Comparison of ENCODE assay signal across 9 cellular contexts in genomic region chr4:94758141-94758699, GRCh38. TPM values are rescaled to one million over a fixed set of nuclear protein-coding genes. Genes with fewer than 3 reads are reported as not detected.
DNase-seq lines count a peak whose midpoint lies in the region; ATAC-seq and TF ChIP-seq lines count a peak whose summit lies in the region.
"Had no signal": no experiment of that assay in that cellular context is flagged by ENCODE, and none has a peak within 500 bp of the region (broad histone marks: within the 10 kb centered on the region; RNA-seq: fewer than 3 reads in every experiment).

No MANE protein-coding gene starts in this region.

- TF ChIP-seq CTCF in colonic mucosa (IDR thresholded peaks at IDR 0.05) (no peak), right lobe of liver (IDR thresholded peaks at IDR 0.05) (no peak), thoracic aorta (IDR thresholded peaks at IDR 0.05) (no peak)

- H3K36me3 ChIP-seq in MG63 (no peaks in the 10 kb centered on the region), colonic mucosa (no peaks in the 10 kb centered on the region), right lobe of liver (no peaks in the 10 kb centered on the region), thoracic aorta (no peaks in the 10 kb centered on the region)

- intact Hi-C loops in colonic mucosa (cut with DNase I) (no loop called here), right lobe of liver (cut with DNase I) (no loop called here)

- H3K27me3 ChIP-seq in MG63 (peaks cover 46% of the 10 kb centered on the region), colonic mucosa (peaks cover 28% of the 10 kb centered on the region), right lobe of liver (peaks cover 0 to 10% of the 10 kb centered on the region in 2 donors), thoracic aorta (replicated peaks; ENCODE audit: insufficient read depth) (no peaks in the 10 kb centered on the region)

- H3K27ac ChIP-seq in colonic mucosa (no peak overlapping the region), right lobe of liver (no peak overlapping the region), thoracic aorta (peak overlapping the region; percentile 49 to 73)

- no peaks in the 10 kb centered on the region for H3K4me1 ChIP-seq in colonic mucosa
- peaks cover 0 to 8% (median 2%) of the 10 kb centered on the region in 4 donors for H3K4me1 ChIP-seq in right lobe of liver
- H3K4me1 ChIP-seq in thoracic aorta (ENCODE audit: control insufficient read depth in 1 of 2, low read depth in 2 of 2), result peaks cover 0 to 26% of the 10 kb centered on the region in 2 donors

- peak; percentile 4 for DNase-seq in EL
- peak; percentile 19 for DNase-seq in MG63
- peak; percentile 21 for DNase-seq in colonic mucosa
- DNase-seq in right lobe of liver, result peak; percentile 37 to 60 (median 47)
- no peak for DNase-seq in thoracic aorta (ENCODE audit: low spot score)

- peak overlapping the region in 1 of 2 donors; percentile 25 for H3K9ac ChIP-seq in colonic mucosa (ENCODE audit: low read depth in 2 of 2, low read length in 2 of 2)

- H3K9me3 ChIP-seq in MG63, result no peaks in the 10 kb centered on the region
- no peaks in the 10 kb centered on the region for H3K9me3 ChIP-seq in colonic mucosa
- H3K9me3 ChIP-seq in right lobe of liver, result no peaks in the 10 kb centered on the region
- H3K9me3 ChIP-seq in thoracic aorta, result no peaks in the 10 kb centered on the region

- TF ChIP-seq POLR2A in right lobe of liver (IDR thresholded peaks at IDR 0.05), result no peak

- no peak overlapping the region for H3K4me3 ChIP-seq in MG63
- peak overlapping the region; percentile 28 for H3K4me3 ChIP-seq in colonic mucosa
- H3K4me3 ChIP-seq in right lobe of liver, result peak overlapping the region; percentile 28 to 54 (median 28)
- peak overlapping the region; percentile 85 for H3K4me3 ChIP-seq in thoracic aorta
- H3K4me3 ChIP-seq: K562 had no signal

- ATAC-seq in right lobe of liver (peak; percentile 61 to 67 (median 64)), thoracic aorta (ENCODE audit: insufficient number of reproducible peaks, low FRiP score, low read depth) (peak; percentile 46), HG02938 (IDR thresholded peaks at IDR 0.05; ENCODE audit: unreplicated experiment) (no peak), GM21723 (IDR thresholded peaks at IDR 0.05; ENCODE audit: unreplicated experiment) (no peak), GM18520 (IDR thresholded peaks at IDR 0.05; ENCODE audit: unreplicated experiment) (no peak)
- ATAC-seq: K562 had no signal

- WGBS in right lobe of liver (ENCODE audit: insufficient coverage, low coverage, low lambda C conversion rate, missing lambda C conversion rate), result 0% methylated on average over 1 of the region's 69 CpGs

RNA-seq across cellular contexts. Expression of gene BMPR1B, which starts 0.5 kb away (rescaled TPM):
- not detected in 2 replicates for total RNA-seq in MG63 (2014; rRNA removed; shearing (Covaris generic); ENCODE audit: low replicate concordance)
- under 1 TPM; 0.10 to 0.24 TPM for total RNA-seq in colonic mucosa
- total RNA-seq in right lobe of liver, result 1 to 10 TPM in 1 of 6 experiments, under 1 TPM in 5; 0.31 to 1.6 (median 0.62) TPM
- 10 to 100 TPM; 12.9 to 19.5 TPM for total RNA-seq in thoracic aorta
- total RNA-seq: K562 had no signal

Comparison
In these comparisons a context has a peak if more than half of its experiments do, and no peak if none do; other contexts are left out.
1. H3K27ac ChIP-seq: peak in thoracic aorta (2 of 2); none in colonic mucosa (single experiment) and right lobe of liver (0 of 3).
2. ATAC-seq: peak in right lobe of liver (4 of 4) and thoracic aorta (single experiment); none in HG02938 (single experiment), GM21723 (single experiment) and GM18520 (single experiment).
3. RNA of gene BMPR1B, which starts 0.5 kb away (total RNA-seq): 12.9 to 19.5 TPM in thoracic aorta; 0.31 to 1.6 TPM in right lobe of liver, 0.10 to 0.24 TPM in colonic mucosa and not detected in MG63; every median in the first group is over 4 times any median in the second.